8 cellular contexts compared by ENCODE assay signal in the genomic region with DNA sequence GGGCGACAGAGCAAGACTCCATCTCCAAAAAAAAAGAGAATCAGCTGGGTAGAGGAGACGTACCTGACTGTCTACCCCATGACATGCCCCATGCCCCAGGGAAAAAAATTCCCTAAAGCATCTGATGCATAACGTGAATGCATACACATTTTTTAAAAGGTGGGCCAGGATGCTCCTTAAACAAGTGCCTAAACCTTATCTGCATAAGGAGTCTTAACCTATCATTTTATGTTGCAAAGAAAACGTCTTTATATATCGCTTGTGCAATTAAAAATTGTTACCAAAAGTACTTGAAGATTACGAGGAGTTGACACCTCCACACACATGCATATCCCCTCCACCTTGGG.
A peak's percentile ranks its signal among the peaks of the same experiment; 100 is the strongest.
DNase-seq lines count a peak whose midpoint lies in the region; ATAC-seq and TF ChIP-seq lines count a peak whose summit lies in the region.
"Not testable (repeated sequence)": the region's sequence is repeated elsewhere in the genome, so short reads cannot be mapped to it uniquely, and the experiment has no call there.

No MANE protein-coding gene starts in this region.

- not testable (repeated sequence) for H3K27me3 ChIP-seq in BLaER1 treated with 17β-estradiol and CSF1 and Interleukin-3, amounts not matched to agents 10 nM and 100 nM; HAP-1 (ENCODE audit: low read depth)

- H3K27ac ChIP-seq in BLaER1 treated with 17β-estradiol and CSF1 and Interleukin-3, amounts not matched to agents 10 nM and 100 nM, result peak overlapping the region in 3 of 11 experiments; percentile 29 to 44 (median 34); a peak in 3 of 22 replicates
- peak overlapping the region; percentile 46; the same call in 1 of the 2 replicates for H3K27ac ChIP-seq in SK-N-MC

- in situ Hi-C loops in HAP-1 (cut with MboI; ENCODE audit: low sequenced_read_pairs), result not testable (repeated sequence)

- intact Hi-C loops in natural killer cell (cut with micrococcal nuclease), result not testable (repeated sequence)

- H3K36me3 ChIP-seq in BLaER1 treated with 17β-estradiol and CSF1 and Interleukin-3, amounts not matched to agents 10 nM and 100 nM, result peaks cover 3 to 25% (median 9%) of the 10 kb centered on the region in 11 experiments; a peak in 11 of 22 replicates
- peaks cover 23% of the 10 kb centered on the region for H3K36me3 ChIP-seq in HAP-1 (replicated peaks)
- H3K36me3 ChIP-seq in SK-N-MC (ENCODE audit: insufficient read depth, low read length), result not testable (repeated sequence)

- peaks cover 23% of the 10 kb centered on the region for H3K36me3 Mint-ChIP-seq in activated CD8-positive, alpha-beta memory T cell treated with anti-CD3 and anti-CD28 coated beads, Interleukin-2, amount 10 ng/mL, durations not matched to agents 7 days and 5 days
- H3K36me3 Mint-ChIP-seq in activated naive CD8-positive, alpha-beta T cell treated with anti-CD3 and anti-CD28 coated beads, Interleukin-2, amount 50 U/mL, for 24 hours (ENCODE audit: low read depth), result peaks cover 17% of the 10 kb centered on the region
- H3K36me3 Mint-ChIP-seq in glutamatergic neuron (ENCODE audit: unreplicated experiment); natural killer cell: not testable (repeated sequence)
- H3K36me3 Mint-ChIP-seq in stimulated activated naive B cell treated with anti-CD40 and anti-IgM and Interleukin-4, amounts not matched to agents 10 μg/mL and 1 μg/mL and 100 μg/mL, for 72 hours, result peaks cover 35 to 36% of the 10 kb centered on the region in 2 donors

- H3K4me2 ChIP-seq in BLaER1 treated with 17β-estradiol and CSF1 and Interleukin-3, amounts not matched to agents 10 nM and 100 nM, result peak overlapping the region; percentile 76 to 97 (median 88)

- not testable (repeated sequence) for TF ChIP-seq CTCF in glutamatergic neuron (IDR thresholded peaks at IDR 0.05; ENCODE audit: partially characterized antibody, unreplicated experiment); natural killer cell (IDR thresholded peaks at IDR 0.05)

- peak overlapping the region in 1 of 10 experiments; percentile 6; a peak in 1 of 20 replicates for H3K4me3 ChIP-seq in BLaER1 treated with 17β-estradiol and CSF1 and Interleukin-3, amounts not matched to agents 10 nM and 100 nM
- not testable (repeated sequence) for H3K4me3 ChIP-seq in HAP-1, SK-N-MC

- H3K9ac ChIP-seq in BLaER1 treated with 17β-estradiol and CSF1 and Interleukin-3, amounts not matched to agents 10 nM and 100 nM, result peak overlapping the region in 7 of 11 experiments; percentile 2 to 51 (median 34); a peak in 4 of 22 replicates
- not testable (repeated sequence) for H3K9ac ChIP-seq in SK-N-MC (ENCODE audit: insufficient read length)

- H3K27me3 Mint-ChIP-seq in activated CD8-positive, alpha-beta memory T cell treated with anti-CD3 and anti-CD28 coated beads, Interleukin-2, amount 10 ng/mL, durations not matched to agents 7 days and 5 days; activated naive CD8-positive, alpha-beta T cell treated with anti-CD3 and anti-CD28 coated beads, Interleukin-2, amount 50 U/mL, for 24 hours; glutamatergic neuron (ENCODE audit: unreplicated experiment); natural killer cell (ENCODE audit: low read depth in 2 of 2); stimulated activated naive B cell treated with anti-CD40 and anti-IgM and Interleukin-4, amounts not matched to agents 10 μg/mL and 1 μg/mL and 100 μg/mL, for 72 hours: not testable (repeated sequence)

- ATAC-seq in activated CD8-positive, alpha-beta memory T cell treated with anti-CD3 and anti-CD28 coated beads, Interleukin-2, amount 10 ng/mL, durations not matched to agents 7 days and 5 days; activated naive CD8-positive, alpha-beta T cell treated with anti-CD3 and anti-CD28 coated beads, Interleukin-2, amount 50 U/mL, for 24 hours; natural killer cell; stimulated activated naive B cell treated with anti-CD40 and anti-IgM and Interleukin-4, amounts not matched to agents 10 μg/mL and 1 μg/mL and 100 μg/mL, for 72 hours (replicated peaks): not testable (repeated sequence)

- H3K27ac Mint-ChIP-seq in activated CD8-positive, alpha-beta memory T cell treated with anti-CD3 and anti-CD28 coated beads, Interleukin-2, amount 10 ng/mL, durations not matched to agents 7 days and 5 days, result peak overlapping the region; percentile 75
- H3K27ac Mint-ChIP-seq in activated naive CD8-positive, alpha-beta T cell treated with anti-CD3 and anti-CD28 coated beads, Interleukin-2, amount 50 U/mL, for 24 hours, result peak overlapping the region; percentile 81
- H3K27ac Mint-ChIP-seq in glutamatergic neuron (ENCODE audit: unreplicated experiment) (peak overlapping the region; percentile 23), natural killer cell (peak overlapping the region; percentile 82 to 91)
- peak overlapping the region; percentile 98 for H3K27ac Mint-ChIP-seq in stimulated activated naive B cell treated with anti-CD40 and anti-IgM and Interleukin-4, amounts not matched to agents 10 μg/mL and 1 μg/mL and 100 μg/mL, for 72 hours

- peak overlapping the region; percentile 16 for H3K4me3 Mint-ChIP-seq in activated CD8-positive, alpha-beta memory T cell treated with anti-CD3 and anti-CD28 coated beads, Interleukin-2, amount 10 ng/mL, durations not matched to agents 7 days and 5 days
- not testable (repeated sequence) for H3K4me3 Mint-ChIP-seq in activated naive CD8-positive, alpha-beta T cell treated with anti-CD3 and anti-CD28 coated beads, Interleukin-2, amount 50 U/mL, for 24 hours; stimulated activated naive B cell treated with anti-CD40 and anti-IgM and Interleukin-4, amounts not matched to agents 10 μg/mL and 1 μg/mL and 100 μg/mL, for 72 hours
- H3K4me3 Mint-ChIP-seq in glutamatergic neuron (ENCODE audit: unreplicated experiment) (peak overlapping the region; percentile 39), natural killer cell (peak overlapping the region; percentile 72)

- DNase-seq in HAP-1 (ENCODE audit: low spot score in 2 of 2), result peak; percentile 2 to 12
- not testable (repeated sequence) for DNase-seq in SK-N-MC (ENCODE audit: low read depth, low spot score); activated CD8-positive, alpha-beta memory T cell treated with anti-CD3 and anti-CD28 coated beads, Interleukin-2, amount 10 ng/mL, durations not matched to agents 7 days and 5 days; glutamatergic neuron; natural killer cell; stimulated activated naive B cell treated with anti-CD40 and anti-IgM and Interleukin-4, amounts not matched to agents 10 μg/mL and 1 μg/mL and 100 μg/mL, for 72 hours
- DNase-seq in activated naive CD8-positive, alpha-beta T cell treated with anti-CD3 and anti-CD28 coated beads, Interleukin-2, amount 50 U/mL, for 24 hours, result peak; percentile 1

- H3K9me3 ChIP-seq in BLaER1 treated with 17β-estradiol and CSF1 and Interleukin-3, amounts not matched to agents 10 nM and 100 nM (replicated peaks in 1 of 11); HAP-1; SK-N-MC (ENCODE audit: low read depth, low read length): not testable (repeated sequence)

- H3K9me3 Mint-ChIP-seq in activated CD8-positive, alpha-beta memory T cell treated with anti-CD3 and anti-CD28 coated beads, Interleukin-2, amount 10 ng/mL, durations not matched to agents 7 days and 5 days (ENCODE audit: low read depth); activated naive CD8-positive, alpha-beta T cell treated with anti-CD3 and anti-CD28 coated beads, Interleukin-2, amount 50 U/mL, for 24 hours; glutamatergic neuron (ENCODE audit: unreplicated experiment); natural killer cell; stimulated activated naive B cell treated with anti-CD40 and anti-IgM and Interleukin-4, amounts not matched to agents 10 μg/mL and 1 μg/mL and 100 μg/mL, for 72 hours: not testable (repeated sequence)

- CTCF ChIA-PET in activated CD8-positive, alpha-beta memory T cell treated with anti-CD3 and anti-CD28 coated beads, Interleukin-2, amount 10 ng/mL, durations not matched to agents 7 days and 5 days (lab: Charles Lee), result not testable (repeated sequence)

- peaks cover 41% of the 10 kb centered on the region for H3K4me1 Mint-ChIP-seq in activated CD8-positive, alpha-beta memory T cell treated with anti-CD3 and anti-CD28 coated beads, Interleukin-2, amount 10 ng/mL, durations not matched to agents 7 days and 5 days
- H3K4me1 Mint-ChIP-seq in activated naive CD8-positive, alpha-beta T cell treated with anti-CD3 and anti-CD28 coated beads, Interleukin-2, amount 50 U/mL, for 24 hours, result peaks cover 40% of the 10 kb centered on the region
- H3K4me1 Mint-ChIP-seq in glutamatergic neuron (ENCODE audit: low read depth, unreplicated experiment) (peaks cover 22% of the 10 kb centered on the region), natural killer cell (peaks cover 14 to 24% of the 10 kb centered on the region in 2 donors)
- H3K4me1 Mint-ChIP-seq in stimulated activated naive B cell treated with anti-CD40 and anti-IgM and Interleukin-4, amounts not matched to agents 10 μg/mL and 1 μg/mL and 100 μg/mL, for 72 hours, result peaks cover 31 to 57% of the 10 kb centered on the region in 2 donors

- peaks cover 59 to 66% (median 61%) of the 10 kb centered on the region in 10 experiments for H3K4me1 ChIP-seq in BLaER1 treated with 17β-estradiol and CSF1 and Interleukin-3, amounts not matched to agents 10 nM and 100 nM
- H3K4me1 ChIP-seq in HAP-1, result not testable (repeated sequence)

- peaks cover 57 to 80% (median 72%) of the 10 kb centered on the region in 11 experiments for H4K20me1 ChIP-seq in BLaER1 treated with 17β-estradiol and CSF1 and Interleukin-3, amounts not matched to agents 10 nM and 100 nM

Comparison
In these comparisons a context has a peak if more than half of its experiments do, and no peak if none do; other contexts are left out.
1. H3K27ac Mint-ChIP-seq: peak in every context shown above with its lines; median percentile 98 in stimulated activated naive B cell treated with anti-CD40 and anti-IgM and Interleukin-4, amounts not matched to agents 10 μg/mL and 1 μg/mL and 100 μg/mL, for 72 hours; 86 in natural killer cell; 81 in activated naive CD8-positive, alpha-beta T cell treated with anti-CD3 and anti-CD28 coated beads, Interleukin-2, amount 50 U/mL, for 24 hours; 75 in activated CD8-positive, alpha-beta memory T cell treated with anti-CD3 and anti-CD28 coated beads, Interleukin-2, amount 10 ng/mL, durations not matched to agents 7 days and 5 days; 23 in glutamatergic neuron.